ENCODE assay signal across 8 cellular contexts in genomic region chr1:210233495-210234253, GRCh38. TPM values are rescaled to one million over a fixed set of nuclear protein-coding genes. Genes with fewer than 3 reads are reported as not detected.
DNase-seq lines count a peak whose midpoint lies in the region; ATAC-seq and TF ChIP-seq lines count a peak whose summit lies in the region.

No MANE protein-coding gene starts in this region.

- BruUV-seq in Panc1 (replicated peaks; lab: Mats Ljungman, UMichigan): no TSS peak

- H3K4me3 ChIP-seq in Panc1 (ENCODE audit: low read depth in 2 of 2, low read length in 2 of 2) (peak overlapping the region; percentile 42 to 45), choroid plexus epithelial cell (ENCODE audit: low read depth, low read length) (peak overlapping the region; percentile 48)

- peaks cover 4% of the 10 kb centered on the region for H3K4me1 Mint-ChIP-seq in activated CD8-positive, alpha-beta memory T cell treated with anti-CD3 and anti-CD28 coated beads, Interleukin-2, amount 10 ng/mL, durations not matched to agents 7 days and 5 days

- DNase-seq in activated CD8-positive, alpha-beta memory T cell treated with anti-CD3 and anti-CD28 coated beads, Interleukin-2, amount 10 ng/mL, durations not matched to agents 7 days and 5 days: no peak
- no peak for DNase-seq in activated CD8-positive, alpha-beta memory T cell treated with anti-CD3 and anti-CD28 coated beads for 24 hours
- no peak for DNase-seq in Panc1 (ENCODE audit: low read depth, low spot score)
- peak; percentile 60 for DNase-seq in choroid plexus epithelial cell (ENCODE audit: low read depth)
- peak; percentile 67 for DNase-seq in kidney glomerular epithelial cell (lab: John Stamatoyannopoulos, UW)
- peak; percentile 25 to 43 for DNase-seq in stimulated activated CD4-positive, alpha-beta T cell treated with anti-CD3 and anti-CD28 coated beads, Interleukin-2, amount 100 ng/mL, for 24 hours
- no peak for DNase-seq in activated gamma-delta T cell treated with Interleukin-2 at 50 U/mL for 16 hours

- peak; percentile 23 for ATAC-seq in activated CD8-positive, alpha-beta memory T cell treated with anti-CD3 and anti-CD28 coated beads, Interleukin-2, amount 10 ng/mL, durations not matched to agents 7 days and 5 days
- ATAC-seq in Panc1 (peak; percentile 79), GM19035 (IDR thresholded peaks at IDR 0.05; ENCODE audit: unreplicated experiment) (no peak)

- H3K36me3 ChIP-seq in Panc1 (ENCODE audit: control insufficient read depth, insufficient read depth, low read length): no peaks in the 10 kb centered on the region

- in situ Hi-C loops in Panc1 (cut with HindIII; ENCODE audit: low pct_unique_long_range_greater_than_20kb, low sequenced_read_pairs): no loop called here

- peaks cover 39% of the 10 kb centered on the region for H3K27me3 ChIP-seq in Panc1 (ENCODE audit: control insufficient read depth, insufficient read depth, low read length)

- H3K4me3 Mint-ChIP-seq in activated CD8-positive, alpha-beta memory T cell treated with anti-CD3 and anti-CD28 coated beads, Interleukin-2, amount 10 ng/mL, durations not matched to agents 7 days and 5 days: no peak overlapping the region

- H3K4me1 ChIP-seq in Panc1 (ENCODE audit: control insufficient read depth, insufficient read depth, low read length): no peaks in the 10 kb centered on the region

- no peak overlapping the region for H3K27ac Mint-ChIP-seq in activated CD8-positive, alpha-beta memory T cell treated with anti-CD3 and anti-CD28 coated beads, Interleukin-2, amount 10 ng/mL, durations not matched to agents 7 days and 5 days

- H3K9me3 ChIP-seq in Panc1 (ENCODE audit: control insufficient read depth, insufficient read depth, low read depth, low read length): no peaks in the 10 kb centered on the region

- CTCF ChIA-PET in activated CD8-positive, alpha-beta memory T cell treated with anti-CD3 and anti-CD28 coated beads, Interleukin-2, amount 10 ng/mL, durations not matched to agents 7 days and 5 days (lab: Charles Lee): interaction anchor here (1.5 kb wide), 1 partner anchor 900 kb away, joined by 3 read pairs; the partner anchor contains the start of gene KCNH1
- CTCF ChIA-PET in Panc1 (lab: Charles Lee): interaction anchor here (0.6 kb wide), 3 partner anchors 10 to 587 kb away, joined by 4 to 11 read pairs (median 6); no protein-coding TSS in a partner anchor

- H3K36me3 Mint-ChIP-seq in activated CD8-positive, alpha-beta memory T cell treated with anti-CD3 and anti-CD28 coated beads, Interleukin-2, amount 10 ng/mL, durations not matched to agents 7 days and 5 days: no peaks in the 10 kb centered on the region

- POLR2A ChIA-PET in Panc1 (lab: Charles Lee): no interaction called here

- H3K9me3 Mint-ChIP-seq in activated CD8-positive, alpha-beta memory T cell treated with anti-CD3 and anti-CD28 coated beads, Interleukin-2, amount 10 ng/mL, durations not matched to agents 7 days and 5 days (ENCODE audit: low read depth): no peaks in the 10 kb centered on the region

- intact Hi-C loops in Panc1 (cut with micrococcal nuclease; ENCODE audit: unreplicated experiment): no loop called here

- TF ChIP-seq CTCF in Panc1 (IDR thresholded peaks at IDR 0.05) (no peak), choroid plexus epithelial cell (conservative IDR thresholded peaks at IDR 0.05; ENCODE audit: low read depth, low read length) (no peak)

- peaks cover 73% of the 10 kb centered on the region for H3K27me3 Mint-ChIP-seq in activated CD8-positive, alpha-beta memory T cell treated with anti-CD3 and anti-CD28 coated beads, Interleukin-2, amount 10 ng/mL, durations not matched to agents 7 days and 5 days

- H3K27ac ChIP-seq in Panc1 (ENCODE audit: low read length): no peak overlapping the region

RNA-seq across cellular contexts. Expression of gene SERTAD4, which starts 1.1 kb away (rescaled TPM):
- total RNA-seq in activated CD8-positive, alpha-beta memory T cell treated with anti-CD3 and anti-CD28 coated beads, Interleukin-2, amount 10 ng/mL, durations not matched to agents 7 days and 5 days: not detected
- 0.31 TPM for total RNA-seq in Panc1 (2021; ENCODE audit: unreplicated experiment)
- not detected for polyA plus RNA-seq in Panc1 (2012; ENCODE audit: insufficient read length)

Comparison
In these comparisons a context has a peak if more than half of its experiments do, and no peak if none do; other contexts are left out.
1. DNase-seq: peak in choroid plexus epithelial cell (single experiment), kidney glomerular epithelial cell (single experiment) and stimulated activated CD4-positive, alpha-beta T cell treated with anti-CD3 and anti-CD28 coated beads, Interleukin-2, amount 100 ng/mL, for 24 hours (2 of 2); none in activated CD8-positive, alpha-beta memory T cell treated with anti-CD3 and anti-CD28 coated beads, Interleukin-2, amount 10 ng/mL, durations not matched to agents 7 days and 5 days (single experiment), activated CD8-positive, alpha-beta memory T cell treated with anti-CD3 and anti-CD28 coated beads for 24 hours (single experiment), Panc1 (single experiment) and activated gamma-delta T cell treated with Interleukin-2 at 50 U/mL for 16 hours (single experiment).